In the genomic region with DNA sequence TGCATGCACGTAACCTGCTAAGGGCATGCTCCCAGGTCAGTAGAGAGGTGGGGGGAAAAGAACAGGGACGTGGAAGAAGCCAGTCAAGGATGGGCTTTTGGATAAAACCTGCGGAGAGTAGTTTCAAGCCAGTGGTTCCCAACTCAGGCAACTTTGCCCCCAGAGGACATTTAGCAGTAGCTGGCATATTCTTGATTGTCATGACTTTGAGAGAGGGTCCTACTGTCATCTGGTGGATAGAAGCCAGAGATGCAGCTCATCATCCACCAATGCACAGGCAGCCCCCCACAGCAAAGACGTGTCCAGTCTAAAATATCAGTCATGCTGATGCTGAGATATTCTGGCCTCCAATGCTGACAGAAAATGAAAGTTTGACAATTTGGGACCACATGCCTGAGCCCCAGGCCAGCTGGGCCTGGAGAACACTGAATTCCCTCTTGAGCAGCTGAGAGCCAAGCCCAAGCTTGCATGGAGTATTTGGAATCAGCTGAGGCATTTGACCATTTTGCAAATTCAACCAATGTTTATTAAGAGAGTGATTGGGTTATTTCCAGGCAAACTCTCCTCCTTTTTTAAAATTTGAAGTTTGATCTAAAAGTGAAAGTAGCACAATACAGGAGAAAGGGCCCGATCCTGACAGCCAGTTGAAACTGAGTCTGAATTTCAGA, we compare ENCODE assay signal across 19 cellular contexts.
DNase-seq lines count a peak whose midpoint lies in the region; ATAC-seq, FAIRE-seq and TF ChIP-seq lines count a peak whose summit lies in the region.
"Had no signal": no experiment of that assay in that cellular context is flagged by ENCODE, and none has a peak within 500 bp of the region (broad histone marks: within the 10 kb centered on the region; RNA-seq: fewer than 3 reads in every experiment).

No MANE protein-coding gene starts in this region.

- H2BK120ac ChIP-seq in neuronal stem cell (ENCODE audit: low read depth, low read length) = no peak overlapping the region

- POLR2A ChIA-PET in CD4-positive, alpha-beta memory T cell (lab: Charles Lee; ENCODE audit: partially characterized antibody) = no interaction called here

- H3K27me3 ChIP-seq in endodermal cell (ENCODE audit: control insufficient read depth, insufficient read depth, low read length, poor library complexity, severe bottlenecking) = no peaks in the 10 kb centered on the region
- H3K27me3 ChIP-seq in neuronal stem cell (ENCODE audit: control insufficient read depth in 3 of 3, insufficient read depth in 3 of 3, low read depth in 1 of 3, low read length in 3 of 3) = no peaks in the 10 kb centered on the region
- no peaks in the 10 kb centered on the region for H3K27me3 ChIP-seq in CD4-positive, alpha-beta memory T cell (ENCODE audit: insufficient read depth, low read length)
- H3K27me3 ChIP-seq: body of pancreas, tibial artery had no signal

- no peak overlapping the region for H2BK5ac ChIP-seq in neuronal stem cell (ENCODE audit: low read length)

- no peaks in the 10 kb centered on the region for H3K36me3 Mint-ChIP-seq in endodermal cell (ENCODE audit: low read depth)
- H3K36me3 Mint-ChIP-seq in CD4-positive, alpha-beta memory T cell = no peaks in the 10 kb centered on the region
- H3K36me3 Mint-ChIP-seq: CD14-positive monocyte had no signal

- H4K91ac ChIP-seq in neuronal stem cell (ENCODE audit: low read depth, low read length, poor library complexity) = no peak overlapping the region

- peaks cover 24% of the 10 kb centered on the region for H3K4me1 Mint-ChIP-seq in endodermal cell
- peaks cover 6 to 11% (median 7%) of the 10 kb centered on the region in 4 donors for H3K4me1 Mint-ChIP-seq in CD4-positive, alpha-beta memory T cell
- H3K4me1 Mint-ChIP-seq: CD14-positive monocyte had no signal

- peak overlapping the region; percentile 18 for H3K18ac ChIP-seq in neuronal stem cell (ENCODE audit: low read length)

- no peak overlapping the region for H4K8ac ChIP-seq in neuronal stem cell (ENCODE audit: low read depth, low read length)

- H3K27me3 Mint-ChIP-seq in endodermal cell (ENCODE audit: insufficient read depth) = no peaks in the 10 kb centered on the region
- H3K27me3 Mint-ChIP-seq in CD4-positive, alpha-beta memory T cell = peaks cover 2 to 6% of the 10 kb centered on the region in 2 donors

- no peak overlapping the region for H2BK12ac ChIP-seq in neuronal stem cell (ENCODE audit: low read length)

- no peak overlapping the region for H2AK5ac ChIP-seq in neuronal stem cell (ENCODE audit: low read depth, low read length)

- H3K4me3 Mint-ChIP-seq in endodermal cell = no peak overlapping the region
- peak overlapping the region in 3 of 8 donors; percentile 7 to 35 (median 30) for H3K4me3 Mint-ChIP-seq in CD4-positive, alpha-beta memory T cell
- H3K4me3 Mint-ChIP-seq: activated CD4-positive, alpha-beta T cell treated with anti-CD3 and anti-CD28 coated beads, Interleukin-2, amount 10 ng/mL, durations not matched to agents 7 days and 5 days; CD14-positive monocyte had no signal

- H3K9me3 ChIP-seq in endodermal cell (ENCODE audit: control insufficient read depth, low read length) = no peaks in the 10 kb centered on the region
- peaks cover 0 to 2% of the 10 kb centered on the region in 2 donors for H3K9me3 ChIP-seq in neuronal stem cell (replicated peaks in 1 of 2; ENCODE audit: control insufficient read depth in 2 of 2, insufficient read depth in 1 of 2, low read depth in 1 of 2, low read length in 2 of 2)
- no peaks in the 10 kb centered on the region for H3K9me3 ChIP-seq in CD4-positive, alpha-beta memory T cell (ENCODE audit: control insufficient read depth in 1 of 2, low read length in 2 of 2)
- H3K9me3 ChIP-seq: body of pancreas, tibial artery had no signal

- H3K27ac ChIP-seq in endodermal cell (ENCODE audit: low read depth, low read length) = no peak overlapping the region
- no peak overlapping the region for H3K27ac ChIP-seq in neuronal stem cell (replicated peaks; ENCODE audit: low read length)
- H3K27ac ChIP-seq in CD4-positive, alpha-beta memory T cell (ENCODE audit: low read depth, low read length) = no peak overlapping the region
- H3K27ac ChIP-seq: body of pancreas, tibial artery had no signal

- TF ChIP-seq CTCF in D721Med (IDR thresholded peaks at IDR 0.05; ENCODE audit: insufficient read depth, missing control alignments) (peak; percentile 12), endodermal cell (conservative IDR thresholded peaks at IDR 0.05) (peak; percentile 66)

- ATAC-seq in GM21390 (IDR thresholded peaks at IDR 0.05; ENCODE audit: unreplicated experiment) (no peak), esophagus mucosa (no peak)
- ATAC-seq: body of pancreas, PC-3 had no signal

- 88 to 92% methylated on average over 4 to 5 of the region's 5 CpGs for WGBS in endodermal cell (ENCODE audit: insufficient coverage in 1 of 2, insufficient read length in 1 of 2), 2 experiments
- WGBS in neuronal stem cell (ENCODE audit: extremely low coverage in 2 of 2, insufficient read length in 2 of 2, insufficient replicate concordance in 1 of 2), 2 donors = no CpG with 5 or more reads among the region's 5 CpGs

- H3K36me3 ChIP-seq in endodermal cell (ENCODE audit: control insufficient read depth, insufficient read depth, low read length) (no peaks in the 10 kb centered on the region), neuronal stem cell (replicated peaks in 1 of 2; ENCODE audit: control insufficient read depth in 2 of 2, insufficient read depth in 2 of 2, low read length in 2 of 2) (no peaks in the 10 kb centered on the region)
- no peaks in the 10 kb centered on the region for H3K36me3 ChIP-seq in CD4-positive, alpha-beta memory T cell (ENCODE audit: insufficient read depth, low read length)
- H3K36me3 ChIP-seq: tibial artery had no signal

- no peaks in the 10 kb centered on the region for H3K9me3 Mint-ChIP-seq in endodermal cell
- H3K9me3 Mint-ChIP-seq in CD4-positive, alpha-beta memory T cell = no peaks in the 10 kb centered on the region
- H3K9me3 Mint-ChIP-seq: activated CD4-positive, alpha-beta T cell treated with anti-CD3 and anti-CD28 coated beads, Interleukin-2, amount 10 ng/mL, durations not matched to agents 7 days and 5 days; CD14-positive monocyte had no signal

- no peak for FAIRE-seq in D721Med (lab: Jason Lieb, UNC)

- no peak overlapping the region for H3K23ac ChIP-seq in neuronal stem cell (ENCODE audit: low read depth, low read length, poor library complexity)

- DNase-seq in D721Med (ENCODE audit: insufficient read length, low spot score) = no peak
- peak; percentile 37 for DNase-seq in NAMALWA (ENCODE audit: low spot score)
- DNase-seq in endodermal cell = no peak
- no peak for DNase-seq in neuronal stem cell (ENCODE audit: low spot score)
- DNase-seq in CD4-positive, alpha-beta memory T cell = no peak
- DNase-seq: activated CD4-positive, alpha-beta T cell treated with anti-CD3 and anti-CD28 coated beads, Interleukin-2, amount 10 ng/mL, durations not matched to agents 7 days and 5 days; activated naive CD4-positive, alpha-beta T cell treated with anti-CD3 and anti-CD28 coated beads, Interleukin-2, amount 50 U/mL, for 16 hours; body of pancreas; erythroblast; KG1; NCI-H1105; NCI-H446 treated with DMSO at 0.1 percent for 48 hours; nucleus accumbens; PC-3; stimulated activated CD4-positive, alpha-beta T cell treated with anti-CD3 and anti-CD28 coated beads, Interleukin-4, amount 100 ng/mL, for 24 hours; tibial artery had no signal

- no peak overlapping the region for H3K27ac Mint-ChIP-seq in endodermal cell
- H3K27ac Mint-ChIP-seq in CD4-positive, alpha-beta memory T cell = peak overlapping the region in 2 of 7 donors; percentile 22 to 61
- H3K27ac Mint-ChIP-seq: activated CD4-positive, alpha-beta T cell treated with anti-CD3 and anti-CD28 coated beads, Interleukin-2, amount 10 ng/mL, durations not matched to agents 7 days and 5 days; CD14-positive monocyte had no signal

- CTCF ChIA-PET in CD4-positive, alpha-beta memory T cell (lab: Charles Lee; ENCODE audit: partially characterized antibody) = interaction anchor here (0.7 to 1.5 kb wide), 3 partner anchors 24 to 216 kb away, joined by 3 to 4 read pairs (median 3); no protein-coding TSS in a partner anchor

- intact Hi-C loops in CD4-positive, alpha-beta memory T cell (cut with micrococcal nuclease) = no loop called here

- peak overlapping the region; percentile 41 for H2AFZ ChIP-seq in neuronal stem cell (ENCODE audit: low read length)

- no peak overlapping the region for H3K4ac ChIP-seq in neuronal stem cell (ENCODE audit: low read length)

- no peak overlapping the region for H2BK15ac ChIP-seq in neuronal stem cell (ENCODE audit: low read length)

- no peak overlapping the region for H3K14ac ChIP-seq in neuronal stem cell (ENCODE audit: low read length)

- H3K4me2 ChIP-seq in neuronal stem cell (ENCODE audit: insufficient read depth, low read length, poor library complexity, severe bottlenecking) = no peak overlapping the region

- H3K4me1 ChIP-seq in endodermal cell (ENCODE audit: control insufficient read depth, insufficient read depth, low read length) (no peaks in the 10 kb centered on the region), neuronal stem cell (ENCODE audit: control insufficient read depth in 2 of 2, insufficient read depth in 1 of 2, low read depth in 1 of 2, low read length in 2 of 2) (peaks cover 0 to 8% of the 10 kb centered on the region in 2 donors)
- peaks cover 8% of the 10 kb centered on the region for H3K4me1 ChIP-seq in CD4-positive, alpha-beta memory T cell (ENCODE audit: insufficient read depth, low read length)
- H3K4me1 ChIP-seq: tibial artery had no signal

- no peak overlapping the region for H3K9ac ChIP-seq in endodermal cell (ENCODE audit: extremely low read depth, low read length, poor library complexity, severe bottlenecking)
- no peak overlapping the region for H3K9ac ChIP-seq in neuronal stem cell (ENCODE audit: low read depth, low read length, poor library complexity)

- H3K79me1 ChIP-seq in neuronal stem cell (ENCODE audit: low read depth, low read length) = no peaks in the 10 kb centered on the region

- H3K4me3 ChIP-seq in endodermal cell (ENCODE audit: low read length) (no peak overlapping the region), neuronal stem cell (ENCODE audit: low read length in 2 of 2) (no peak overlapping the region)
- no peak overlapping the region for H3K4me3 ChIP-seq in CD4-positive, alpha-beta memory T cell (ENCODE audit: low read length in 2 of 2)
- H3K4me3 ChIP-seq: body of pancreas, tibial artery had no signal
